Comparison of ENCODE assay signal across 9 cellular contexts in genomic region chr4:20711335-20711734, GRCh38.
"Had no signal": no experiment of that assay in that cellular context is flagged by ENCODE, and none has a peak within 500 bp of the region (broad histone marks: within the 10 kb centered on the region; RNA-seq: fewer than 3 reads in every experiment).

No MANE protein-coding gene starts in this region.

- H3K9me3 ChIP-seq: HAP-1 had no signal

- H3K4me1 ChIP-seq: HAP-1 had no signal

- H3K4me3 ChIP-seq: GM23248, HAP-1, K562 had no signal

- DNase-seq: GM23248, GOT3, H7, HFFc6, IMR-90, KG1 had no signal

- ATAC-seq: HCT116, K562 had no signal
